2 cellular contexts compared by ENCODE assay signal in the genomic region with DNA sequence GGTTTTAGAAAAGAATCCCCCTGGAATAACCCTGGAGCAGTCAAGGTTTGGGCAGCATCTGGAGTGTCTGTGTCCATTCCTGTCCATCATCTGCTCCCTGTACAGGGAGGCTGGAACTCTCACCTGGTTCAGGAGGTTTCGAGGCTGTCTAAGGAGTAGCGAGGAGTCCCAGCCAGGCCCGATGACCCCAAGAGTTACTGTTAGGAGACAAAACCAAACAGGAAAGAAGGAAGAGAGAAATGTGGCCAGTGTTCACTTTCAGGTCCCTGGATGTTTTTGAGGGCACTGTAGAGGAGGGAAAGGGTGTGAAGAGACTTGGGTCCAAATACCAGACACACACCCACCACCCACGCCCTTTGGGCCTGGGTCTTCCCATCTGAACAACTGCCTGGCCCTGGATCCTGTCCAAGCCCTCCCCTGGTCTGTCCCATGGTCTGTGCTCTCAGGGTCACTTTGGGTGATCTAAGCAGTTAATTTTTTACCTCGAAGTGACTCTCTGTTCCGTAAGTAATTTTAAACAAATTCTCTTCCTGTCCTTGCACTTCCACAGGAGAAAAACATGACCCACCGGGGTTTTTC.
A peak's percentile ranks its signal among the peaks of the same experiment; 100 is the strongest.
TF ChIP-seq lines count a peak whose summit lies in the region.

No MANE protein-coding gene starts in this region.

TF ChIP-seq in GM23338, 12 proteins besides CTCF, POLR2A, EP300 and RAD21 (continued from another document and continues in another):
- TF ChIP-seq, protein P1, sequence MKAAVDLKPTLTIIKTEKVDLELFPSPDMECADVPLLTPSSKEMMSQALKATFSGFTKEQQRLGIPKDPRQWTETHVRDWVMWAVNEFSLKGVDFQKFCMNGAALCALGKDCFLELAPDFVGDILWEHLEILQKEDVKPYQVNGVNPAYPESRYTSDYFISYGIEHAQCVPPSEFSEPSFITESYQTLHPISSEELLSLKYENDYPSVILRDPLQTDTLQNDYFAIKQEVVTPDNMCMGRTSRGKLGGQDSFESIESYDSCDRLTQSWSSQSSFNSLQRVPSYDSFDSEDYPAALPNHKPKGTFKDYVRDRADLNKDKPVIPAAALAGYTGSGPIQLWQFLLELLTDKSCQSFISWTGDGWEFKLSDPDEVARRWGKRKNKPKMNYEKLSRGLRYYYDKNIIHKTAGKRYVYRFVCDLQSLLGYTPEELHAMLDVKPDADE (IDR thresholded peaks at IDR 0.05): no peak
- TF ChIP-seq, protein P2, sequence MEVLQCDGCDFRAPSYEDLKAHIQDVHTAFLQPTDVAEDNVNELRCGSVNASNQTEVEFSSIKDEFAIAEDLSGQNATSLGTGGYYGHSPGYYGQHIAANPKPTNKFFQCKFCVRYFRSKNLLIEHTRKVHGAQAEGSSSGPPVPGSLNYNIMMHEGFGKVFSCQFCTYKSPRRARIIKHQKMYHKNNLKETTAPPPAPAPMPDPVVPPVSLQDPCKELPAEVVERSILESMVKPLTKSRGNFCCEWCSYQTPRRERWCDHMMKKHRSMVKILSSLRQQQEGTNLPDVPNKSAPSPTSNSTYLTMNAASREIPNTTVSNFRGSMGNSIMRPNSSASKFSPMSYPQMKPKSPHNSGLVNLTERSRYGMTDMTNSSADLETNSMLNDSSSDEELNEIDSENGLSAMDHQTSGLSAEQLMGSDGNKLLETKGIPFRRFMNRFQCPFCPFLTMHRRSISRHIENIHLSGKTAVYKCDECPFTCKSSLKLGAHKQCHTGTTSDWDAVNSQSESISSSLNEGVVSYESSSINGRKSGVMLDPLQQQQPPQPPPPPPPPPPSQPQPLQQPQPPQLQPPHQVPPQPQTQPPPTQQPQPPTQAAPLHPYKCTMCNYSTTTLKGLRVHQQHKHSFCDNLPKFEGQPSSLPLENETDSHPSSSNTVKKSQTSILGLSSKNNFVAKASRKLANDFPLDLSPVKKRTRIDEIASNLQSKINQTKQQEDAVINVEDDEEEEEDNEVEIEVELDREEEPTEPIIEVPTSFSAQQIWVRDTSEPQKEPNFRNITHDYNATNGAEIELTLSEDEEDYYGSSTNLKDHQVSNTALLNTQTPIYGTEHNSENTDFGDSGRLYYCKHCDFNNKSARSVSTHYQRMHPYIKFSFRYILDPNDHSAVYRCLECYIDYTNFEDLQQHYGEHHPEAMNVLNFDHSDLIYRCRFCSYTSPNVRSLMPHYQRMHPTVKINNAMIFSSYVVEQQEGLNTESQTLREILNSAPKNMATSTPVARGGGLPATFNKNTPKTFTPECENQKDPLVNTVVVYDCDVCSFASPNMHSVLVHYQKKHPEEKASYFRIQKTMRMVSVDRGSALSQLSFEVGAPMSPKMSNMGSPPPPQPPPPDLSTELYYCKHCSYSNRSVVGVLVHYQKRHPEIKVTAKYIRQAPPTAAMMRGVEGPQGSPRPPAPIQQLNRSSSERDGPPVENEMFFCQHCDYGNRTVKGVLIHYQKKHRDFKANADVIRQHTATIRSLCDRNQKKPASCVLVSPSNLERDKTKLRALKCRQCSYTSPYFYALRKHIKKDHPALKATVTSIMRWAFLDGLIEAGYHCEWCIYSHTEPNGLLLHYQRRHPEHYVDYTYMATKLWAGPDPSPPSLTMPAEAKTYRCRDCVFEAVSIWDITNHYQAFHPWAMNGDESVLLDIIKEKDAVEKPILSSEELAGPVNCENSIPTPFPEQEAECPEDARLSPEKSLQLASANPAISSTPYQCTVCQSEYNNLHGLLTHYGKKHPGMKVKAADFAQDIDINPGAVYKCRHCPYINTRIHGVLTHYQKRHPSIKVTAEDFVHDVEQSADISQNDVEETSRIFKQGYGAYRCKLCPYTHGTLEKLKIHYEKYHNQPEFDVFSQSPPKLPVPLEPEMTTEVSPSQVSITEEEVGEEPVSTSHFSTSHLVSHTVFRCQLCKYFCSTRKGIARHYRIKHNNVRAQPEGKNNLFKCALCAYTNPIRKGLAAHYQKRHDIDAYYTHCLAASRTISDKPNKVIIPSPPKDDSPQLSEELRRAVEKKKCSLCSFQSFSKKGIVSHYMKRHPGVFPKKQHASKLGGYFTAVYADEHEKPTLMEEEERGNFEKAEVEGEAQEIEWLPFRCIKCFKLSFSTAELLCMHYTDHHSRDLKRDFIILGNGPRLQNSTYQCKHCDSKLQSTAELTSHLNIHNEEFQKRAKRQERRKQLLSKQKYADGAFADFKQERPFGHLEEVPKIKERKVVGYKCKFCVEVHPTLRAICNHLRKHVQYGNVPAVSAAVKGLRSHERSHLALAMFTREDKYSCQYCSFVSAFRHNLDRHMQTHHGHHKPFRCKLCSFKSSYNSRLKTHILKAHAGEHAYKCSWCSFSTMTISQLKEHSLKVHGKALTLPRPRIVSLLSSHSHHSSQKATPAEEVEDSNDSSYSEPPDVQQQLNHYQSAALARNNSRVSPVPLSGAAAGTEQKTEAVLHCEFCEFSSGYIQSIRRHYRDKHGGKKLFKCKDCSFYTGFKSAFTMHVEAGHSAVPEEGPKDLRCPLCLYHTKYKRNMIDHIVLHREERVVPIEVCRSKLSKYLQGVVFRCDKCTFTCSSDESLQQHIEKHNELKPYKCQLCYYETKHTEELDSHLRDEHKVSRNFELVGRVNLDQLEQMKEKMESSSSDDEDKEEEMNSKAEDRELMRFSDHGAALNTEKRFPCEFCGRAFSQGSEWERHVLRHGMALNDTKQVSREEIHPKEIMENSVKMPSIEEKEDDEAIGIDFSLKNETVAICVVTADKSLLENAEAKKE (CRISPR knock-in tag; IDR thresholded peaks at IDR 0.05): no peak
- TF ChIP-seq JUNB (IDR thresholded peaks at IDR 0.05; ENCODE audit: unreplicated experiment) (no peak), POLR2AphosphoS5 (IDR thresholded peaks at IDR 0.05; ENCODE audit: low read depth) (no peak), EZH2 (IDR thresholded peaks at IDR 0.05; ENCODE audit: low read depth, unreplicated experiment) (no peak), ZNF331 (CRISPR knock-in tag; IDR thresholded peaks at IDR 0.05; ENCODE audit: low read depth) (no peak), CREB1 (CRISPR knock-in tag; IDR thresholded peaks at IDR 0.05; ENCODE audit: low read depth) (no peak), ZNF114 (CRISPR knock-in tag; IDR thresholded peaks at IDR 0.05) (no peak)
- TF ChIP-seq, protein P3, sequence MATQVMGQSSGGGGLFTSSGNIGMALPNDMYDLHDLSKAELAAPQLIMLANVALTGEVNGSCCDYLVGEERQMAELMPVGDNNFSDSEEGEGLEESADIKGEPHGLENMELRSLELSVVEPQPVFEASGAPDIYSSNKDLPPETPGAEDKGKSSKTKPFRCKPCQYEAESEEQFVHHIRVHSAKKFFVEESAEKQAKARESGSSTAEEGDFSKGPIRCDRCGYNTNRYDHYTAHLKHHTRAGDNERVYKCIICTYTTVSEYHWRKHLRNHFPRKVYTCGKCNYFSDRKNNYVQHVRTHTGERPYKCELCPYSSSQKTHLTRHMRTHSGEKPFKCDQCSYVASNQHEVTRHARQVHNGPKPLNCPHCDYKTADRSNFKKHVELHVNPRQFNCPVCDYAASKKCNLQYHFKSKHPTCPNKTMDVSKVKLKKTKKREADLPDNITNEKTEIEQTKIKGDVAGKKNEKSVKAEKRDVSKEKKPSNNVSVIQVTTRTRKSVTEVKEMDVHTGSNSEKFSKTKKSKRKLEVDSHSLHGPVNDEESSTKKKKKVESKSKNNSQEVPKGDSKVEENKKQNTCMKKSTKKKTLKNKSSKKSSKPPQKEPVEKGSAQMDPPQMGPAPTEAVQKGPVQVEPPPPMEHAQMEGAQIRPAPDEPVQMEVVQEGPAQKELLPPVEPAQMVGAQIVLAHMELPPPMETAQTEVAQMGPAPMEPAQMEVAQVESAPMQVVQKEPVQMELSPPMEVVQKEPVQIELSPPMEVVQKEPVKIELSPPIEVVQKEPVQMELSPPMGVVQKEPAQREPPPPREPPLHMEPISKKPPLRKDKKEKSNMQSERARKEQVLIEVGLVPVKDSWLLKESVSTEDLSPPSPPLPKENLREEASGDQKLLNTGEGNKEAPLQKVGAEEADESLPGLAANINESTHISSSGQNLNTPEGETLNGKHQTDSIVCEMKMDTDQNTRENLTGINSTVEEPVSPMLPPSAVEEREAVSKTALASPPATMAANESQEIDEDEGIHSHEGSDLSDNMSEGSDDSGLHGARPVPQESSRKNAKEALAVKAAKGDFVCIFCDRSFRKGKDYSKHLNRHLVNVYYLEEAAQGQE (IDR thresholded peaks at IDR 0.05; ENCODE audit: unreplicated experiment): no peak

TF ChIP-seq in HepG2, 621 proteins besides CTCF, POLR2A, EP300 and RAD21 (continues in another document):
- TF ChIP-seq, protein P4, sequence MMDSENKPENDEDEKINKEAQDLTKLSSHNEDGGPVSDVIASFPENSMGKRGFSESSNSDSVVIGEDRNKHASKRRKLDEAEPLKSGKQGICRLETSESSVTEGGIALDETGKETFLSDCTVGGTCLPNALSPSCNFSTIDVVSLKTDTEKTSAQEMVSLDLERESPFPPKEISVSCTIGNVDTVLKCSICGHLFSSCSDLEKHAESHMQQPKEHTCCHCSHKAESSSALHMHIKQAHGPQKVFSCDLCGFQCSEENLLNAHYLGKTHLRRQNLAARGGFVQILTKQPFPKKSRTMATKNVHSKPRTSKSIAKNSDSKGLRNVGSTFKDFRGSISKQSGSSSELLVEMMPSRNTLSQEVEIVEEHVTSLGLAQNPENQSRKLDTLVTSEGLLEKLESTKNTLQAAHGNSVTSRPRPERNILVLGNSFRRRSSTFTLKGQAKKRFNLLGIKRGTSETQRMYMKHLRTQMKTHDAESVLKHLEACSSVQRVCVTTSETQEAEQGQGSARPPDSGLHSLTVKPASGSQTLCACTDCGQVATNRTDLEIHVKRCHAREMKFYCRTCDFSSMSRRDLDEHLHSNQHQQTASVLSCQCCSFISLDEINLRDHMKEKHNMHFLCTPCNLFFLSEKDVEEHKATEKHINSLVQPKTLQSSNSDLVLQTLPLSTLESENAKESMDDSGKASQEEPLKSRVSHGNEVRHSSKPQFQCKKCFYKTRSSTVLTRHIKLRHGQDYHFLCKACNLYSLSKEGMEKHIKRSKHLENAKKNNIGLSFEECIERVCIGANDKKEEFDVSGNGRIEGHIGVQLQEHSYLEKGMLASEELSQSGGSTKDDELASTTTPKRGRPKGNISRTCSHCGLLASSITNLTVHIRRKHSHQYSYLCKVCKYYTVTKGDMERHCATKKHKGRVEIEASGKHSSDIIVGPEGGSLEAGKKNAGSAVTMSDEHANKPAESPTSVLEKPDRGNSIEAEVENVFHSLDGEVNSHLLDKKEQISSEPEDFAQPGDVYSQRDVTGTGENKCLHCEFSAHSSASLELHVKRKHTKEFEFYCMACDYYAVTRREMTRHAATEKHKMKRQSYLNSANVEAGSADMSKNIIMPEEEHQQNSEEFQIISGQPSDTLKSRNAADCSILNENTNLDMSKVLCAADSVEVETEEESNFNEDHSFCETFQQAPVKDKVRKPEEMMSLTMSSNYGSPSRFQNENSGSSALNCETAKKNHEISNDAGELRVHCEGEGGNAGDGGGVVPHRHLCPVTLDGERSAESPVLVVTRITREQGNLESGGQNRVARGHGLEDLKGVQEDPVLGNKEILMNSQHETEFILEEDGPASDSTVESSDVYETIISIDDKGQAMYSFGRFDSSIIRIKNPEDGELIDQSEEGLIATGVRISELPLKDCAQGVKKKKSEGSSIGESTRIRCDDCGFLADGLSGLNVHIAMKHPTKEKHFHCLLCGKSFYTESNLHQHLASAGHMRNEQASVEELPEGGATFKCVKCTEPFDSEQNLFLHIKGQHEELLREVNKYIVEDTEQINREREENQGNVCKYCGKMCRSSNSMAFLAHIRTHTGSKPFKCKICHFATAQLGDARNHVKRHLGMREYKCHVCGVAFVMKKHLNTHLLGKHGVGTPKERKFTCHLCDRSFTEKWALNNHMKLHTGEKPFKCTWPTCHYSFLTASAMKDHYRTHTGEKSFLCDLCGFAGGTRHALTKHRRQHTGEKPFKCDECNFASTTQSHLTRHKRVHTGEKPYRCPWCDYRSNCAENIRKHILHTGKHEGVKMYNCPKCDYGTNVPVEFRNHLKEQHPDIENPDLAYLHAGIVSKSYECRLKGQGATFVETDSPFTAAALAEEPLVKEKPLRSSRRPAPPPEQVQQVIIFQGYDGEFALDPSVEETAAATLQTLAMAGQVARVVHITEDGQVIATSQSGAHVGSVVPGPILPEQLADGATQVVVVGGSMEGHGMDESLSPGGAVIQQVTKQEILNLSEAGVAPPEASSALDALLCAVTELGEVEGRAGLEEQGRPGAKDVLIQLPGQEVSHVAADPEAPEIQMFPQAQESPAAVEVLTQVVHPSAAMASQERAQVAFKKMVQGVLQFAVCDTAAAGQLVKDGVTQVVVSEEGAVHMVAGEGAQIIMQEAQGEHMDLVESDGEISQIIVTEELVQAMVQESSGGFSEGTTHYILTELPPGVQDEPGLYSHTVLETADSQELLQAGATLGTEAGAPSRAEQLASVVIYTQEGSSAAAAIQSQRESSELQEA (CRISPR knock-in tag; IDR thresholded peaks at IDR 0.05; ENCODE audit: not compliant biosample characterization): no peak
- TF ChIP-seq EZH2 (conservative IDR thresholded peaks at IDR 0.05; ENCODE audit: low read depth, low read length) (no peak), ZNF143 (CRISPR knock-in tag; IDR thresholded peaks at IDR 0.05) (no peak), ZNF530 (CRISPR knock-in tag; IDR thresholded peaks at IDR 0.05; ENCODE audit: low read depth) (no peak), RAD51 (IDR thresholded peaks at IDR 0.05; ENCODE audit: borderline replicate concordance) (no peak), ZBTB8A (CRISPR knock-in tag; IDR thresholded peaks at IDR 0.05; ENCODE audit: borderline replicate concordance, low read depth) (no peak), ARNTL (CRISPR knock-in tag; IDR thresholded peaks at IDR 0.05) (0 out of 2 replicates have a peak, but pooled peaks have one; percentile 36), THYN1 (CRISPR knock-in tag; IDR thresholded peaks at IDR 0.05; ENCODE audit: borderline replicate concordance, low read depth) (no peak), NCOA1 (CRISPR knock-in tag; IDR thresholded peaks at IDR 0.05) (no peak), PRMT3 (CRISPR knock-in tag; IDR thresholded peaks at IDR 0.05; ENCODE audit: borderline replicate concordance, low read depth) (no peak)
- TF ChIP-seq, protein P5, sequence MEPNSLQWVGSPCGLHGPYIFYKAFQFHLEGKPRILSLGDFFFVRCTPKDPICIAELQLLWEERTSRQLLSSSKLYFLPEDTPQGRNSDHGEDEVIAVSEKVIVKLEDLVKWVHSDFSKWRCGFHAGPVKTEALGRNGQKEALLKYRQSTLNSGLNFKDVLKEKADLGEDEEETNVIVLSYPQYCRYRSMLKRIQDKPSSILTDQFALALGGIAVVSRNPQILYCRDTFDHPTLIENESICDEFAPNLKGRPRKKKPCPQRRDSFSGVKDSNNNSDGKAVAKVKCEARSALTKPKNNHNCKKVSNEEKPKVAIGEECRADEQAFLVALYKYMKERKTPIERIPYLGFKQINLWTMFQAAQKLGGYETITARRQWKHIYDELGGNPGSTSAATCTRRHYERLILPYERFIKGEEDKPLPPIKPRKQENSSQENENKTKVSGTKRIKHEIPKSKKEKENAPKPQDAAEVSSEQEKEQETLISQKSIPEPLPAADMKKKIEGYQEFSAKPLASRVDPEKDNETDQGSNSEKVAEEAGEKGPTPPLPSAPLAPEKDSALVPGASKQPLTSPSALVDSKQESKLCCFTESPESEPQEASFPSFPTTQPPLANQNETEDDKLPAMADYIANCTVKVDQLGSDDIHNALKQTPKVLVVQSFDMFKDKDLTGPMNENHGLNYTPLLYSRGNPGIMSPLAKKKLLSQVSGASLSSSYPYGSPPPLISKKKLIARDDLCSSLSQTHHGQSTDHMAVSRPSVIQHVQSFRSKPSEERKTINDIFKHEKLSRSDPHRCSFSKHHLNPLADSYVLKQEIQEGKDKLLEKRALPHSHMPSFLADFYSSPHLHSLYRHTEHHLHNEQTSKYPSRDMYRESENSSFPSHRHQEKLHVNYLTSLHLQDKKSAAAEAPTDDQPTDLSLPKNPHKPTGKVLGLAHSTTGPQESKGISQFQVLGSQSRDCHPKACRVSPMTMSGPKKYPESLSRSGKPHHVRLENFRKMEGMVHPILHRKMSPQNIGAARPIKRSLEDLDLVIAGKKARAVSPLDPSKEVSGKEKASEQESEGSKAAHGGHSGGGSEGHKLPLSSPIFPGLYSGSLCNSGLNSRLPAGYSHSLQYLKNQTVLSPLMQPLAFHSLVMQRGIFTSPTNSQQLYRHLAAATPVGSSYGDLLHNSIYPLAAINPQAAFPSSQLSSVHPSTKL (CRISPR knock-in tag; IDR thresholded peaks at IDR 0.05): peak; percentile 80
